Comparison of ENCODE assay signal across 8 cellular contexts in the genomic region with DNA sequence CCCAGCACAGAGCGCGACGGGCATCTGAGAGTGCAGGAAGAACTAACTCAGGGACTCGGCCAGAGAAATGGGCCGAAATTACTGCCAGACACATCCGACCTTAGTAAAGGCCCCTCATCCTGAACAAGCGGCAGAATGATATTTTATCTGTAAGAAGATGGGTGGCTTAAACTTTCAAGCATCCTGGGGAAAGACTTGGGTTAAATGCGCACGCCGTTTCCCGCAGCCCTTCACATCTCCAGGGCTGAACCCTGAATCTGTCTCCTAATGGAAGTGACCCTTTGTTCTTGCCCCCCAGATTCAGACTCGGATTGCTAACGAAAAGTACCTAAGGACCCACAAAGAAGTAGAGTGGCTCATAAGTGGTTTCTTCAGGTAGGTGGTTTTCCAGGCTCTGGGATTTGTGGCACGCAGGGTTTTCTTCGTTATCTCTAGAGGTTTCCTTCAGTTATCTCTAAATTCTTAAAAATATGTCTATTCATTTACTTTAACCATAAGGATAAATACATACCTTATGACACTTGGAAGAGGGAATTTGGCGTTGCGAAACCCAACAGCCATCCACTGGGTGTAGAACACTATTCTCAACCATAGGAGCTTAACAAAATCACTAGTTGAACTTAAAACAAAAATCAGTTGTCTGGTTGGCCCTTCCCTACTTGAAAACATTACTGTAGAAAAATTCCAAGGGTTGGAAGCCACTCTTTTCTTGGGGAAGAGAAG. TPM values are rescaled to one million over a fixed set of nuclear protein-coding genes. Genes with fewer than 3 reads are reported as not detected.
DNase-seq lines count a peak whose midpoint lies in the region; ATAC-seq, FAIRE-seq and TF ChIP-seq lines count a peak whose summit lies in the region.

No MANE protein-coding gene starts in this region.

- no peak for FAIRE-seq in HepG2 (lab: Jason Lieb, UNC)

- no peak for TF ChIP-seq RAD21 in HepG2 (CRISPR knock-in tag; IDR thresholded peaks at IDR 0.05)

- H3K79me2 ChIP-seq in HepG2 (ENCODE audit: insufficient read depth, low read length): no peaks in the 10 kb centered on the region

- TF ChIP-seq EP300 in HepG2 (IDR thresholded peaks at IDR 0.05; ENCODE audit: low read depth in 2 of 2, low read length in 2 of 2) (no peak), HepG2 (CRISPR knock-in tag; IDR thresholded peaks at IDR 0.05; ENCODE audit: borderline replicate concordance) (no peak)

- peaks cover 22% of the 10 kb centered on the region for H3K4me1 Mint-ChIP-seq in activated T-cell treated with anti-CD3 and anti-CD28 coated beads, Interleukin-2, amount 50 U/mL, for 72 hours (ENCODE audit: low read depth)
- peaks cover 21% of the 10 kb centered on the region for H3K4me1 Mint-ChIP-seq in activated naive CD8-positive, alpha-beta T cell treated with anti-CD3 and anti-CD28 coated beads, Interleukin-2, amount 50 U/mL, for 24 hours

- 53% methylated on average over 17 of the region's 17 CpGs for WGBS in HepG2 (ENCODE audit: low lambda C conversion rate)
- WGBS in thymus: 36% methylated on average over 17 of the region's 17 CpGs

- peaks cover 69% of the 10 kb centered on the region for H3K27me3 Mint-ChIP-seq in activated T-cell treated with anti-CD3 and anti-CD28 coated beads, Interleukin-2, amount 50 U/mL, for 72 hours (ENCODE audit: low read depth)
- H3K27me3 Mint-ChIP-seq in activated naive CD8-positive, alpha-beta T cell treated with anti-CD3 and anti-CD28 coated beads, Interleukin-2, amount 50 U/mL, for 24 hours: peaks cover 72% of the 10 kb centered on the region

- H3K36me3 ChIP-seq in HepG2 (replicated peaks in 1 of 2; ENCODE audit: control insufficient read depth in 1 of 2, insufficient read depth in 2 of 2, low read length in 2 of 2): no peaks in the 10 kb centered on the region
- no peaks in the 10 kb centered on the region for H3K36me3 ChIP-seq in thymus (ENCODE audit: control insufficient read depth, insufficient read depth)

- in situ Hi-C loops in HepG2 (cut with HindIII; ENCODE audit: extremely low pct_ligation_motif_present, low pct_unique_long_range_greater_than_20kb): no loop called here

- H3K27me3 ChIP-seq in HepG2 (ENCODE audit: control insufficient read depth in 1 of 2, insufficient read depth in 2 of 2, low read length in 2 of 2): peaks cover 3 to 34% of the 10 kb centered on the region in 2 experiments
- H3K27me3 ChIP-seq in thymus (ENCODE audit: control insufficient read depth, insufficient read depth): peaks cover 28% of the 10 kb centered on the region

- no peak overlapping the region for H3K27ac ChIP-seq in HepG2 (ENCODE audit: extremely low read length, insufficient read depth, low read length)
- no peak overlapping the region for H3K27ac ChIP-seq in thymus (ENCODE audit: low read depth)

- H3K4me2 ChIP-seq in HepG2 (ENCODE audit: low read depth, low read length): peak overlapping the region; percentile 63

- H3K4me3 ChIP-seq in HepG2 (replicated peaks in 1 of 3; ENCODE audit: insufficient read depth in 1 of 3, low read depth in 2 of 3, low read length in 3 of 3) (peak overlapping the region in 2 of 3 experiments; percentile 35 to 57; a peak in 3 of 6 replicates), thymus (ENCODE audit: low read length) (peak overlapping the region; percentile 54)

- no TSS peak for BruUV-seq in HepG2 (replicated peaks; lab: Mats Ljungman, UMichigan)

- intact Hi-C loops in HepG2 (cut with micrococcal nuclease; ENCODE audit: unreplicated experiment): no loop called here

- H3K4me1 ChIP-seq in HepG2 (ENCODE audit: insufficient read depth, low read length) (peaks cover 40% of the 10 kb centered on the region), thymus (ENCODE audit: control insufficient read depth, insufficient read depth, low read length) (peaks cover 3% of the 10 kb centered on the region)

- H2AFZ ChIP-seq in HepG2 (ENCODE audit: low read length): no peak overlapping the region

- H3K9me3 ChIP-seq in HepG2 (ENCODE audit: low read length) (no peaks in the 10 kb centered on the region), thymus (ENCODE audit: control insufficient read depth) (no peaks in the 10 kb centered on the region)

- CTCF ChIA-PET in HepG2 (lab: Yijun Ruan, JAX; ENCODE audit: low intra/inter-chr PET ratio, low total read pairs): no interaction called here

- no peak overlapping the region for H3K9ac ChIP-seq in HepG2 (ENCODE audit: insufficient read depth, low read depth, low read length)

- H3K36me3 Mint-ChIP-seq in activated T-cell treated with anti-CD3 and anti-CD28 coated beads, Interleukin-2, amount 50 U/mL, for 72 hours (ENCODE audit: insufficient read depth in 2 of 2): no peaks in the 10 kb centered on the region
- no peaks in the 10 kb centered on the region for H3K36me3 Mint-ChIP-seq in activated naive CD8-positive, alpha-beta T cell treated with anti-CD3 and anti-CD28 coated beads, Interleukin-2, amount 50 U/mL, for 24 hours (ENCODE audit: low read depth)

- no peak overlapping the region for H3K27ac Mint-ChIP-seq in activated T-cell treated with anti-CD3 and anti-CD28 coated beads, Interleukin-2, amount 50 U/mL, for 72 hours
- H3K27ac Mint-ChIP-seq in activated naive CD8-positive, alpha-beta T cell treated with anti-CD3 and anti-CD28 coated beads, Interleukin-2, amount 50 U/mL, for 24 hours: no peak overlapping the region

- no peak for DNase-seq in activated T-cell treated with anti-CD3 and anti-CD28 coated beads, Interleukin-2, amount 50 U/mL, for 72 hours
- DNase-seq in activated T-cell treated with anti-CD3 and anti-CD28 coated beads, Interleukin-2, amount 50 U/mL, for 1 hour: no peak
- no peak for DNase-seq in activated naive CD8-positive, alpha-beta T cell treated with anti-CD3 and anti-CD28 coated beads, Interleukin-2, amount 50 U/mL, for 24 hours
- DNase-seq in HepG2 (ENCODE audit: low spot score) (no peak), D341Med (ENCODE audit: low spot score) (no peak), SKM-1 treated with dmso at 0.1 percent for 144 hours (lab: John Stamatoyannopoulos, UW; ENCODE audit: unreplicated experiment) (no peak), NCI-H146 treated with DMSO at 0.1 percent for 48 hours (lab: John Stamatoyannopoulos, UW; ENCODE audit: unreplicated experiment) (no peak)

- H3K9me3 Mint-ChIP-seq in activated T-cell treated with anti-CD3 and anti-CD28 coated beads, Interleukin-2, amount 50 U/mL, for 72 hours: no peaks in the 10 kb centered on the region
- H3K9me3 Mint-ChIP-seq in activated naive CD8-positive, alpha-beta T cell treated with anti-CD3 and anti-CD28 coated beads, Interleukin-2, amount 50 U/mL, for 24 hours: no peaks in the 10 kb centered on the region

- no peak for ATAC-seq in activated T-cell treated with anti-CD3 and anti-CD28 coated beads, Interleukin-2, amount 50 U/mL, for 72 hours (replicated peaks in 1 of 2)
- no peak for ATAC-seq in activated naive CD8-positive, alpha-beta T cell treated with anti-CD3 and anti-CD28 coated beads, Interleukin-2, amount 50 U/mL, for 24 hours
- ATAC-seq in HepG2: no peak

- no peaks in the 10 kb centered on the region for H4K20me1 ChIP-seq in HepG2 (ENCODE audit: insufficient read depth, low read length)

- peak overlapping the region; percentile 89 to 91 for H3K4me3 Mint-ChIP-seq in activated T-cell treated with anti-CD3 and anti-CD28 coated beads, Interleukin-2, amount 50 U/mL, for 72 hours
- H3K4me3 Mint-ChIP-seq in activated naive CD8-positive, alpha-beta T cell treated with anti-CD3 and anti-CD28 coated beads, Interleukin-2, amount 50 U/mL, for 24 hours: peak overlapping the region; percentile 70

- TF ChIP-seq POLR2A in HepG2 (IDR thresholded peaks at IDR 0.05; ENCODE audit: insufficient read depth in 1 of 2, low read depth in 2 of 2, low read length in 2 of 2): no peak

- TF ChIP-seq CTCF in HepG2 (CRISPR knock-in tag; IDR thresholded peaks at IDR 0.05): no peak

- POLR2A ChIA-PET in HepG2 (lab: Yijun Ruan, JAX): no interaction called here

RNA-seq across cellular contexts. Expression of gene RIIAD1, which starts 0.6 kb away (rescaled TPM):
- not detected for total RNA-seq in activated T-cell treated with anti-CD3 and anti-CD28 coated beads, Interleukin-2, amount 50 U/mL, for 72 hours
- total RNA-seq in HepG2 (2016; rRNA removed; fragmentation: Illumina TruSeq; extraction: Trizol): not detected in 2 replicates
- total RNA-seq in HepG2 (2016; cell fraction: cytosol; rRNA removed; fragmentation: Illumina TruSeq; extraction: Trizol; ENCODE audit: low read depth): not detected in 2 replicates
- total RNA-seq in HepG2 (2016; cell fraction: insoluble cytoplasmic fraction; rRNA removed; fragmentation: Illumina TruSeq; extraction: Trizol): not detected in 2 replicates
- not detected in 2 replicates for total RNA-seq in HepG2 (2016; cell fraction: membrane; rRNA removed; fragmentation: Illumina TruSeq; extraction: Trizol)
- total RNA-seq in HepG2 (2016; cell fraction: nucleus; rRNA removed; fragmentation: Illumina TruSeq; extraction: Trizol): not detected in 2 replicates
- not detected in 2 replicates for polyA plus RNA-seq in HepG2 (2011; rRNA removed)
- polyA plus RNA-seq in HepG2 (2011; cell fraction: cytosol; rRNA removed): not detected in 2 replicates
- polyA plus RNA-seq in HepG2 (2011; cell fraction: nucleus; rRNA removed): not detected in 2 replicates
- polyA plus RNA-seq in HepG2 (2012): not detected in 2 replicates
- not detected in 2 replicates for polyA plus RNA-seq in HepG2 (2016; cell fraction: cytosol; fragmentation: Illumina TruSeq; extraction: Trizol; ENCODE audit: low read depth)
- not detected in 2 replicates for polyA plus RNA-seq in HepG2 (2016; cell fraction: insoluble cytoplasmic fraction; fragmentation: Illumina TruSeq; extraction: Trizol; ENCODE audit: low read depth)
- not detected in 2 replicates for polyA plus RNA-seq in HepG2 (2016; cell fraction: membrane; fragmentation: Illumina TruSeq; extraction: Trizol; ENCODE audit: low read depth)
- not detected in 2 replicates for polyA plus RNA-seq in HepG2 (2016; cell fraction: nucleus; fragmentation: Illumina TruSeq; extraction: Trizol; ENCODE audit: insufficient read depth, low read depth)
- not detected in 2 replicates for polyA minus RNA-seq in HepG2 (2011; rRNA and poly(A)+ RNA removed; ENCODE audit: low replicate concordance)
- polyA minus RNA-seq in HepG2 (2011; cell fraction: cytosol; rRNA and poly(A)+ RNA removed): not detected in 2 replicates
- polyA minus RNA-seq in HepG2 (2011; cell fraction: nucleus; rRNA and poly(A)+ RNA removed): not detected in 2 replicates
- polyA plus RNA-seq in thymus: 0.21 TPM

RNA-seq across cellular contexts. Expression of gene CELF3, which starts 5.3 kb away (rescaled TPM):
- total RNA-seq in activated T-cell treated with anti-CD3 and anti-CD28 coated beads, Interleukin-2, amount 50 U/mL, for 72 hours: not detected
- not detected in 2 replicates for total RNA-seq in HepG2 (2016; rRNA removed; fragmentation: Illumina TruSeq; extraction: Trizol)
- not detected in 2 replicates for total RNA-seq in HepG2 (2016; cell fraction: cytosol; rRNA removed; fragmentation: Illumina TruSeq; extraction: Trizol; ENCODE audit: low read depth)
- not detected in 2 replicates for total RNA-seq in HepG2 (2016; cell fraction: insoluble cytoplasmic fraction; rRNA removed; fragmentation: Illumina TruSeq; extraction: Trizol)
- 0.10 TPM in 1 of 2 replicates, not detected in the other for total RNA-seq in HepG2 (2016; cell fraction: membrane; rRNA removed; fragmentation: Illumina TruSeq; extraction: Trizol)
- not detected in 2 replicates for total RNA-seq in HepG2 (2016; cell fraction: nucleus; rRNA removed; fragmentation: Illumina TruSeq; extraction: Trizol)
- not detected in 2 replicates for polyA plus RNA-seq in HepG2 (2011; rRNA removed)
- 0.03 TPM in 1 of 2 replicates, not detected in the other for polyA plus RNA-seq in HepG2 (2011; cell fraction: cytosol; rRNA removed)
- 0.05 and 0.09 TPM in 2 replicates for polyA plus RNA-seq in HepG2 (2011; cell fraction: nucleus; rRNA removed)
- 0.11 TPM in 1 of 2 replicates, not detected in the other for polyA plus RNA-seq in HepG2 (2012)
- not detected in 2 replicates for polyA plus RNA-seq in HepG2 (2016; cell fraction: cytosol; fragmentation: Illumina TruSeq; extraction: Trizol; ENCODE audit: low read depth)
- 0.25 TPM in 1 of 2 replicates, not detected in the other for polyA plus RNA-seq in HepG2 (2016; cell fraction: insoluble cytoplasmic fraction; fragmentation: Illumina TruSeq; extraction: Trizol; ENCODE audit: low read depth)
- polyA plus RNA-seq in HepG2 (2016; cell fraction: membrane; fragmentation: Illumina TruSeq; extraction: Trizol; ENCODE audit: low read depth): not detected in 2 replicates
- polyA plus RNA-seq in HepG2 (2016; cell fraction: nucleus; fragmentation: Illumina TruSeq; extraction: Trizol; ENCODE audit: insufficient read depth, low read depth): not detected in 2 replicates
- polyA minus RNA-seq in HepG2 (2011; rRNA and poly(A)+ RNA removed; ENCODE audit: low replicate concordance): not detected in 2 replicates
- not detected in 2 replicates for polyA minus RNA-seq in HepG2 (2011; cell fraction: cytosol; rRNA and poly(A)+ RNA removed)
- not detected in 2 replicates for polyA minus RNA-seq in HepG2 (2011; cell fraction: nucleus; rRNA and poly(A)+ RNA removed)
- 0.18 TPM for polyA plus RNA-seq in thymus

RNA-seq across cellular contexts. Expression of gene MRPL9, which starts 41.3 kb away (rescaled TPM):
- total RNA-seq in activated T-cell treated with anti-CD3 and anti-CD28 coated beads, Interleukin-2, amount 50 U/mL, for 72 hours: 100 to 1,000 TPM; 109 to 135 TPM
- total RNA-seq in HepG2 (2016; rRNA removed; fragmentation: Illumina TruSeq; extraction: Trizol): 107 and 119 TPM in 2 replicates
- 60.2 TPM in 2 replicates for total RNA-seq in HepG2 (2016; cell fraction: cytosol; rRNA removed; fragmentation: Illumina TruSeq; extraction: Trizol; ENCODE audit: low read depth)
- total RNA-seq in HepG2 (2016; cell fraction: insoluble cytoplasmic fraction; rRNA removed; fragmentation: Illumina TruSeq; extraction: Trizol): 102 and 120 TPM in 2 replicates
- 64.6 and 69.8 TPM in 2 replicates for total RNA-seq in HepG2 (2016; cell fraction: membrane; rRNA removed; fragmentation: Illumina TruSeq; extraction: Trizol)
- total RNA-seq in HepG2 (2016; cell fraction: nucleus; rRNA removed; fragmentation: Illumina TruSeq; extraction: Trizol): 48.1 and 63.1 TPM in 2 replicates
- polyA plus RNA-seq in HepG2 (2011; rRNA removed) (64.3 and 72.1 TPM in 2 replicates), thymus (75.3 TPM)
- 52.6 and 61.1 TPM in 2 replicates for polyA plus RNA-seq in HepG2 (2011; cell fraction: cytosol; rRNA removed)
- 70.6 and 76.7 TPM in 2 replicates for polyA plus RNA-seq in HepG2 (2011; cell fraction: nucleus; rRNA removed)
- 66.7 and 75.5 TPM in 2 replicates for polyA plus RNA-seq in HepG2 (2012)
- polyA plus RNA-seq in HepG2 (2016; cell fraction: cytosol; fragmentation: Illumina TruSeq; extraction: Trizol; ENCODE audit: low read depth): 43.8 and 46.0 TPM in 2 replicates
- 120 and 126 TPM in 2 replicates for polyA plus RNA-seq in HepG2 (2016; cell fraction: insoluble cytoplasmic fraction; fragmentation: Illumina TruSeq; extraction: Trizol; ENCODE audit: low read depth)
- 60.2 and 71.9 TPM in 2 replicates for polyA plus RNA-seq in HepG2 (2016; cell fraction: membrane; fragmentation: Illumina TruSeq; extraction: Trizol; ENCODE audit: low read depth)
- polyA plus RNA-seq in HepG2 (2016; cell fraction: nucleus; fragmentation: Illumina TruSeq; extraction: Trizol; ENCODE audit: insufficient read depth, low read depth): 76.3 and 94.3 TPM in 2 replicates
- polyA minus RNA-seq in HepG2 (2011; rRNA and poly(A)+ RNA removed; ENCODE audit: low replicate concordance): 27.1 and 132 TPM in 2 replicates
- 36.5 and 37.1 TPM in 2 replicates for polyA minus RNA-seq in HepG2 (2011; cell fraction: cytosol; rRNA and poly(A)+ RNA removed)
- polyA minus RNA-seq in HepG2 (2011; cell fraction: nucleus; rRNA and poly(A)+ RNA removed): 35.1 and 42.1 TPM in 2 replicates
